In the genomic region with DNA sequence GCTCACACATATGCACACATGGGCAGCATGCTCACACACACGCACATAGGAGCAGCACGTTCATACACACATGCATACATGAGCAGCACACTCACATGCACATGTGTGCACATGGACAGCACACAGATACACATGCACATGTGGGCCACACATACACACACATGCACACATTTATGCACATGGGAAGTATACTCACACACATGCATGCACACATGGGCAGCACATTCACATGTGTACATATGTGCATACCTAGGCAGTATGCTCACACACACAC, we compare ENCODE assay signal across 25 cellular contexts.
"Had no signal": no experiment of that assay in that cellular context is flagged by ENCODE, and none has a peak within 500 bp of the region (broad histone marks: within the 10 kb centered on the region; RNA-seq: fewer than 3 reads in every experiment).

No MANE protein-coding gene starts in this region.

- H3K27me3 ChIP-seq: spleen, testis, tibial artery, upper lobe of left lung had no signal

- ATAC-seq: effector memory CD8-positive, alpha-beta T cell; esophagus mucosa; gastroesophageal sphincter; left ventricle myocardium superior; lower lobe of right lung; psoas muscle; right cardiac atrium; stimulated activated memory B cell treated with anti-CD40 and anti-IgM and Interleukin-4, amounts not matched to agents 10 μg/mL and 1 μg/mL and 100 μg/mL, for 72 hours; stimulated activated naive CD8-positive, alpha-beta T cell treated with anti-CD3 and anti-CD28 coated beads, Interleukin-15, Interleukin-2, amounts not matched to agents 100 U/mL and 50 U/mL, for 24 hours had no signal

- H3K36me3 ChIP-seq: gastroesophageal sphincter, lower lobe of right lung, spleen, tibial artery, upper lobe of left lung had no signal

- H3K27me3 Mint-ChIP-seq: effector memory CD8-positive, alpha-beta T cell had no signal

- H3K4me3 Mint-ChIP-seq: effector memory CD8-positive, alpha-beta T cell; natural killer cell; neural crest cell; stimulated activated memory B cell treated with anti-CD40 and anti-IgM and Interleukin-4, amounts not matched to agents 10 μg/mL and 1 μg/mL and 100 μg/mL, for 72 hours had no signal

- H3K27ac ChIP-seq: epithelial cell of prostate, gastroesophageal sphincter, lower lobe of right lung, psoas muscle, skin epidermis, spleen, testis, tibial artery, upper lobe of left lung had no signal

- H3K9me3 ChIP-seq: gastroesophageal sphincter, lower lobe of right lung, psoas muscle, spleen, testis, tibial artery, upper lobe of left lung had no signal

- H3K4me3 ChIP-seq: gastroesophageal sphincter, lower lobe of right lung, psoas muscle, skin epidermis, spleen, testis, tibial artery, upper lobe of left lung had no signal

- H3K9me3 Mint-ChIP-seq: effector memory CD8-positive, alpha-beta T cell; natural killer cell had no signal

- DNase-seq: cortex of kidney; effector memory CD8-positive, alpha-beta T cell; foreskin fibroblast; left ventricle myocardium superior; lower lobe of right lung; natural killer cell; nucleus accumbens; posterior cingulate gyrus; psoas muscle; right cardiac atrium; spleen; stimulated activated CD4-positive, alpha-beta T cell treated with anti-CD3 and anti-CD28 coated beads, Interleukin-4, amount 100 ng/mL, for 4 hours; stimulated activated naive CD8-positive, alpha-beta T cell treated with anti-CD3 and anti-CD28 coated beads, Interleukin-15, Interleukin-2, amounts not matched to agents 100 U/mL and 50 U/mL, for 24 hours; substantia nigra; testis; tibial artery had no signal

- H3K36me3 Mint-ChIP-seq: natural killer cell; stimulated activated memory B cell treated with anti-CD40 and anti-IgM and Interleukin-4, amounts not matched to agents 10 μg/mL and 1 μg/mL and 100 μg/mL, for 72 hours had no signal

- H3K4me1 Mint-ChIP-seq: neural crest cell; stimulated activated memory B cell treated with anti-CD40 and anti-IgM and Interleukin-4, amounts not matched to agents 10 μg/mL and 1 μg/mL and 100 μg/mL, for 72 hours had no signal

- FAIRE-seq: endometrium, keratinocyte had no signal

- H3K27ac Mint-ChIP-seq: natural killer cell; stimulated activated memory B cell treated with anti-CD40 and anti-IgM and Interleukin-4, amounts not matched to agents 10 μg/mL and 1 μg/mL and 100 μg/mL, for 72 hours had no signal
